1 cellular context compared by ENCODE assay signal in the genomic region with DNA sequence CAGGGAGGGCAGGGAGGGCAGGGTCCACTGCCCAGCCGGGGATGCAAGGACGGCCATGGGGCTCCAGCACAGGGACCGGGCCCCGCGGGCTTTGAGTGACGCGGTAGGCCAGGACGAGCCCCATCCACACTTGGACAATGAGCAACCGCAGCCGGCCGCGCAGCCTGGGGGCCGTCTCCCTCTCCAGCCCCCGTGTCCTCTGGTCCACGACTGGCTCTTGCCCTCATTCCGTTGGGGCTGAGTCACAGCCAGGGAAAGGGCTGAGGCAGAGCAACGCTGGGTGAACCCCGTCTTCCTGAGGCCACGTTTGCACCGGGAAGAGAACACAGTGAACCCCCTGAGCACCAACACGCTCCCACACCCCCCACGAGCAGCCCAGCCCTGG.
TF ChIP-seq lines count a peak whose summit lies in the region.

No MANE protein-coding gene starts in this region.

TF ChIP-seq in K562, 482 proteins besides CTCF, POLR2A, EP300 and RAD21:
- TF ChIP-seq TCF7 (IDR thresholded peaks at IDR 0.05; ENCODE audit: borderline replicate concordance), result no peak
- TF ChIP-seq RBM25 (IDR thresholded peaks at IDR 0.05; ENCODE audit: low read depth, low read length, severe bottlenecking), result no peak
- TF ChIP-seq HNRNPK (IDR thresholded peaks at IDR 0.05; ENCODE audit: low read depth, low read length, poor library complexity, severe bottlenecking), result no peak
- no peak for TF ChIP-seq CTCFL (IDR thresholded peaks at IDR 0.05; ENCODE audit: borderline replicate concordance, insufficient read depth, low read depth, low read length, poor library complexity, severe bottlenecking)
- TF ChIP-seq ZZZ3 (IDR thresholded peaks at IDR 0.05), result no peak
- TF ChIP-seq ZNF431 (CRISPR knock-in tag; IDR thresholded peaks at IDR 0.05), result no peak
- no peak for TF ChIP-seq ZC3H8 (IDR thresholded peaks at IDR 0.05)
- TF ChIP-seq CBFB (CRISPR knock-in tag; IDR thresholded peaks at IDR 0.05), result no peak
- no peak for TF ChIP-seq MED1 (CRISPR knock-in tag; IDR thresholded peaks at IDR 0.05; ENCODE audit: borderline replicate concordance)
- TF ChIP-seq SAFB (IDR thresholded peaks at IDR 0.05; ENCODE audit: borderline replicate concordance, low read depth, low read length), result no peak
- no peak for TF ChIP-seq SREBF1 (IDR thresholded peaks at IDR 0.05; ENCODE audit: borderline replicate concordance, low read depth, low read length)
- TF ChIP-seq GATA2 (CRISPR knock-in tag; IDR thresholded peaks at IDR 0.05), result no peak
- no peak for TF ChIP-seq JUNB (CRISPR knock-in tag; conservative IDR thresholded peaks at IDR 0.05)
